In the genomic region with DNA sequence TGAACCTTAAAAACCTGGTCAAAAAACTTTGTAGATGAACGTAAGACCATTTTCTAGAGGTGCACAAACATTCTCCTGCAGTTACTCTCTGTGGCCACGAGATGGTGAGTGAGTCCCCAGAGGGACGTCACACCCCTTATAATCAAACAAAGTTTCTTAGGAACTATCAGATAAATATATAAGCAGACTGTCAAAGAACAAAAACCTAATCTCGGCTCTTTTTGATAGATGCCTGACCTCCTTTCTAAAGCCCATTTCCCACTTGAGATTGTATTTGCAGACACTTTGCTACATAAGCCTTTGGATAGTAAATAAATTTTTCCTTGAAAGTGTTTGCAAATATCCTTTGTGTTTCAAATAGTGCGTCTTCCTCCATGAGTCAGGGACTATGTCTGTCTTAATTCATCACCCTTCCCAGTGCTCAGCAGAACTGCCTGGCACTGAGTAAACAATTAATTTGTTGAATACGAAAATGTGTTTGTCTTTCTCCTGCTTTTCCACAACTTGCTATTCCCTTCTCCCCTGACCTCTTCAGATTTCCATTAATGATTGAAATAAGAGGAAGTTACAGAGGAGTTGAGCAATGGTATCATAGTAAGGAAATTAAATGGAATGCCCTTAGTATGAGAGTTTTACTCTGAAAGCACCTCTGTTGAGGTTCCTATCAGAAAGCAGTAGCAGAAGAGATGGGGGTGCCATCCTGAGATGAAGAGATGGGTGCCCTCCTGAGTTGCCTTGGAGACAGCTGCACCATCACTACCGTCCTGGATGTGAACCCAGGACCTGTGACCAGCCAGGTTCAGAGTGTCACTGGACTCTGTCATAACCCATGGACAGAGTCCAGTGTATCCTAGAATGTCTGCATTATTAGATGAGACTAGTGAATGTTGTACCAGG, we compare ENCODE assay signal across 8 cellular contexts. TPM values are rescaled to one million over a fixed set of nuclear protein-coding genes. Genes with fewer than 3 reads are reported as not detected.
A peak's percentile ranks its signal among the peaks of the same experiment; 100 is the strongest.
DNase-seq lines count a peak whose midpoint lies in the region; ATAC-seq and TF ChIP-seq lines count a peak whose summit lies in the region.

No MANE protein-coding gene starts in this region.

- no peak overlapping the region for H3K4me3 Mint-ChIP-seq in T-helper 17 cell

- peak; percentile 87 for TF ChIP-seq CTCF in LNCaP clone FGC (IDR thresholded peaks at IDR 0.05; ENCODE audit: control insufficient read depth, extremely low read depth, insufficient read depth)

- no peaks in the 10 kb centered on the region for H3K9me3 ChIP-seq in T-helper 17 cell (ENCODE audit: control insufficient read depth, low read length, poor library complexity, severe bottlenecking)

- no peak overlapping the region for H3K27ac Mint-ChIP-seq in T-helper 17 cell

- DNase-seq in NCI-H2107 treated with DMSO at 0.1 percent for 48 hours (lab: John Stamatoyannopoulos, UW; ENCODE audit: unreplicated experiment) (peak; percentile 34), NCI-H2107 (lab: John Stamatoyannopoulos, UW) (no peak), LNCaP clone FGC (ENCODE audit: low read depth) (peak; percentile 15), T-helper 17 cell (no peak), lung microvascular endothelial cell (ENCODE audit: low read depth in 2 of 2) (peak; percentile 73 to 83)
- DNase-seq in effector CD8-positive, alpha-beta T cell (lab: John Stamatoyannopoulos, UW): peak; percentile 6

- peaks cover 2% of the 10 kb centered on the region for H3K4me1 Mint-ChIP-seq in T-helper 17 cell

- no peak overlapping the region for H3K4me3 ChIP-seq in LNCaP clone FGC (ENCODE audit: low read depth, low read length)

- H3K27me3 Mint-ChIP-seq in T-helper 17 cell: peaks cover 22% of the 10 kb centered on the region

- H3K36me3 Mint-ChIP-seq in T-helper 17 cell (ENCODE audit: low read depth): peaks cover 2% of the 10 kb centered on the region

- ATAC-seq in GM21529 (IDR thresholded peaks at IDR 0.05; ENCODE audit: unreplicated experiment) (peak; percentile 88), T-helper 17 cell (peak; percentile 80), HG03378 (IDR thresholded peaks at IDR 0.05; ENCODE audit: unreplicated experiment) (no peak)

RNA-seq across cellular contexts. Expression of a gene that starts 57.8 kb away (rescaled TPM):
- total RNA-seq in T-helper 17 cell (1 to 10 TPM; 1.5 to 1.6 TPM), lung microvascular endothelial cell (0.79 and 4.8 TPM in 2 replicates)

Comparison
In these comparisons a context has a peak if more than half of its experiments do, and no peak if none do; other contexts are left out.
1. DNase-seq: peak in NCI-H2107 treated with DMSO at 0.1 percent for 48 hours (single experiment), LNCaP clone FGC (single experiment), effector CD8-positive, alpha-beta T cell (single experiment) and lung microvascular endothelial cell (2 of 2); none in NCI-H2107 (single experiment) and T-helper 17 cell (0 of 3).